31 cellular contexts compared by ENCODE assay signal in genomic region chr4:180103794-180104193, GRCh38.
"Had no signal": no experiment of that assay in that cellular context is flagged by ENCODE, and none has a peak within 500 bp of the region (broad histone marks: within the 10 kb centered on the region; RNA-seq: fewer than 3 reads in every experiment).

No MANE protein-coding gene starts in this region.

- H3K4me3 ChIP-seq: neural progenitor cell, ovary, psoas muscle, skin epidermis, smooth muscle cell, spleen, suprapubic skin, testis, tibial artery, transverse colon, upper lobe of right lung, uterus had no signal

- H3K79me2 ChIP-seq: parathyroid adenoma had no signal

- H3K4me1 ChIP-seq: neural progenitor cell, parathyroid adenoma, psoas muscle, spleen, suprapubic skin, testis, tibial artery, transverse colon, upper lobe of right lung, uterus had no signal

- H3K36me3 Mint-ChIP-seq: neural progenitor cell; stimulated activated memory B cell treated with anti-CD40 and anti-IgM and Interleukin-4, amounts not matched to agents 10 μg/mL and 1 μg/mL and 100 μg/mL, for 72 hours had no signal

- H3K27ac ChIP-seq: neural progenitor cell, ovary, parathyroid adenoma, psoas muscle, skin epidermis, spleen, suprapubic skin, testis, tibial artery, transverse colon, upper lobe of right lung, uterus had no signal

- H3K4me3 Mint-ChIP-seq: natural killer cell; nephron; neural progenitor cell; stimulated activated memory B cell treated with anti-CD40 and anti-IgM and Interleukin-4, amounts not matched to agents 10 μg/mL and 1 μg/mL and 100 μg/mL, for 72 hours; stimulated activated naive CD8-positive, alpha-beta T cell treated with anti-CD3 and anti-CD28 coated beads, Interleukin-15, amount 100 ng/mL, for 72 hours; type B pancreatic cell had no signal

- H3K9me3 ChIP-seq: ovary, psoas muscle, spleen, suprapubic skin, testis, tibial artery, transverse colon, upper lobe of right lung, uterus had no signal

- DNase-seq: natural killer cell; occipital lobe; ovary; posterior cingulate gyrus; psoas muscle; right cardiac atrium; spleen; stimulated activated CD4-positive, alpha-beta T cell treated with anti-CD3 and anti-CD28 coated beads, Interleukin-12 subunit alpha, Interleukin-12 subunit beta, amount 100 ng/mL, for 4 hours; stimulated activated CD4-positive, alpha-beta T cell treated with anti-CD3 and anti-CD28 coated beads, Interleukin-1b, Interleukin-23, amount 100 ng/mL, for 48 hours; stimulated activated CD4-positive, alpha-beta T cell treated with anti-CD3 and anti-CD28 coated beads, Interleukin-4, amount 100 ng/mL, for 1 hour; stimulated activated CD4-positive, alpha-beta T cell treated with anti-CD3 and anti-CD28 coated beads, Interleukin-4, amount 100 ng/mL, for 4 hours; stimulated activated CD8-positive, alpha-beta memory T cell treated with anti-CD3 and anti-CD28 coated beads, Interleukin-4, amount 100 ng/mL, for 48 hours; stimulated activated naive CD4-positive, alpha-beta T cell; stimulated activated naive CD8-positive, alpha-beta T cell treated with anti-CD3 and anti-CD28 coated beads, Interleukin-15, amount 100 ng/mL, for 72 hours; stimulated activated naive CD8-positive, alpha-beta T cell treated with anti-CD3 and anti-CD28 coated beads, Interleukin-15, Interleukin-2, amounts not matched to agents 100 U/mL and 50 U/mL, for 24 hours; substantia nigra; testis; tibial artery; transverse colon; upper lobe of right lung; uterus had no signal

- H3K9ac ChIP-seq: neural progenitor cell, parathyroid adenoma had no signal

- H3K27ac Mint-ChIP-seq: natural killer cell; nephron; neural progenitor cell; progenitor cell of endocrine pancreas; stimulated activated memory B cell treated with anti-CD40 and anti-IgM and Interleukin-4, amounts not matched to agents 10 μg/mL and 1 μg/mL and 100 μg/mL, for 72 hours; stimulated activated naive CD8-positive, alpha-beta T cell treated with anti-CD3 and anti-CD28 coated beads, Interleukin-15, amount 100 ng/mL, for 72 hours; type B pancreatic cell had no signal

- ATAC-seq: natural killer cell; psoas muscle; right cardiac atrium; sciatic nerve; stimulated activated memory B cell treated with anti-CD40 and anti-IgM and Interleukin-4, amounts not matched to agents 10 μg/mL and 1 μg/mL and 100 μg/mL, for 72 hours; stimulated activated naive CD8-positive, alpha-beta T cell treated with anti-CD3 and anti-CD28 coated beads, Interleukin-15, amount 100 ng/mL, for 72 hours; stimulated activated naive CD8-positive, alpha-beta T cell treated with anti-CD3 and anti-CD28 coated beads, Interleukin-15, Interleukin-2, amounts not matched to agents 100 U/mL and 50 U/mL, for 24 hours; upper lobe of right lung had no signal

- H2AFZ ChIP-seq: neural progenitor cell, parathyroid adenoma had no signal

- H3K9me3 Mint-ChIP-seq: nephron, neural progenitor cell had no signal

- H3K27me3 Mint-ChIP-seq: progenitor cell of endocrine pancreas; stimulated activated memory B cell treated with anti-CD40 and anti-IgM and Interleukin-4, amounts not matched to agents 10 μg/mL and 1 μg/mL and 100 μg/mL, for 72 hours; stimulated activated naive CD8-positive, alpha-beta T cell treated with anti-CD3 and anti-CD28 coated beads, Interleukin-15, amount 100 ng/mL, for 72 hours had no signal

- H3K4me1 Mint-ChIP-seq: natural killer cell; nephron; neural progenitor cell; stimulated activated memory B cell treated with anti-CD40 and anti-IgM and Interleukin-4, amounts not matched to agents 10 μg/mL and 1 μg/mL and 100 μg/mL, for 72 hours; stimulated activated naive CD8-positive, alpha-beta T cell treated with anti-CD3 and anti-CD28 coated beads, Interleukin-15, amount 100 ng/mL, for 72 hours had no signal

- H3K36me3 ChIP-seq: neural progenitor cell, ovary, spleen, suprapubic skin, tibial artery, transverse colon, upper lobe of right lung, uterus had no signal

- H3K27me3 ChIP-seq: neural progenitor cell, ovary, spleen, suprapubic skin, testis, tibial artery, transverse colon, upper lobe of right lung, uterus had no signal

- H3K4me2 ChIP-seq: neural progenitor cell, smooth muscle cell had no signal
